In genomic region chr5:69414885-69415583, GRCh38 we compare ENCODE assay signal across 2 cellular contexts.
TF ChIP-seq lines count a peak whose summit lies in the region.

TSS of gene MARVELD2 (plus strand) at chr5:69415116. CDS start at chr5:69419386, 4,270 bp downstream.

TF ChIP-seq in A549, 52 proteins besides CTCF, POLR2A, EP300 and RAD21 (continued from another document):
- TF ChIP-seq REST (IDR thresholded peaks at IDR 0.05) (no peak), PHF8 (IDR thresholded peaks at IDR 0.05; ENCODE audit: borderline replicate concordance, low read depth) (peak; percentile 61), CBX2 (IDR thresholded peaks at IDR 0.05; ENCODE audit: borderline replicate concordance, low read depth) (no peak), CBX8 (IDR thresholded peaks at IDR 0.05) (no peak), EHMT2 (IDR thresholded peaks at IDR 0.05; ENCODE audit: low read depth) (no peak), CHD4 (IDR thresholded peaks at IDR 0.05; ENCODE audit: borderline replicate concordance) (no peak), BCL3 (IDR thresholded peaks at IDR 0.05) (0 out of 3 replicates have a peak, but pooled peaks have one; percentile 24), RNF2 (IDR thresholded peaks at IDR 0.05; ENCODE audit: borderline replicate concordance, low read depth) (no peak), MAZ (IDR thresholded peaks at IDR 0.05; ENCODE audit: borderline replicate concordance, low read depth, low read length) (no peak), SREBF2 (IDR thresholded peaks at IDR 0.05) (no peak), EHF (CRISPR knock-in tag; IDR thresholded peaks at IDR 0.05) (no peak), ZSCAN20 (CRISPR knock-in tag; IDR thresholded peaks at IDR 0.05) (no peak), MYC (IDR thresholded peaks at IDR 0.05; ENCODE audit: borderline replicate concordance, low read length) (0 out of 2 replicates have a peak, but pooled peaks have one; percentile 17)

TF ChIP-seq in WTC11, 78 proteins besides CTCF, POLR2A, EP300 and RAD21 (continued from another document and continues in another):
- TF ChIP-seq ARID4B (CRISPR knock-in tag; IDR thresholded peaks at IDR 0.05; ENCODE audit: borderline replicate concordance) (peak; percentile 33; the same call in 1 of the 2 replicates), ESRRA (CRISPR knock-in tag; IDR thresholded peaks at IDR 0.05; ENCODE audit: borderline replicate concordance) (no peak), JAZF1 (CRISPR knock-in tag; IDR thresholded peaks at IDR 0.05) (no peak), ZBTB43 (CRISPR knock-in tag; IDR thresholded peaks at IDR 0.05) (peak; percentile 52; the same call in 1 of the 2 replicates), PRDM15 (CRISPR knock-in tag; IDR thresholded peaks at IDR 0.05) (no peak), IRF2 (CRISPR knock-in tag; IDR thresholded peaks at IDR 0.05; ENCODE audit: borderline replicate concordance, low read depth) (no peak), ZSCAN18 (CRISPR knock-in tag; IDR thresholded peaks at IDR 0.05) (no peak), TCF7 (CRISPR knock-in tag; IDR thresholded peaks at IDR 0.05; ENCODE audit: low read depth) (no peak), USF1 (CRISPR knock-in tag; IDR thresholded peaks at IDR 0.05) (peak; percentile 96), ZNF532 (CRISPR knock-in tag; IDR thresholded peaks at IDR 0.05; ENCODE audit: borderline replicate concordance) (no peak), E2F5 (CRISPR knock-in tag; IDR thresholded peaks at IDR 0.05) (peak; percentile 90), HMGXB4 (CRISPR knock-in tag; IDR thresholded peaks at IDR 0.05) (peak; percentile 95; the same call in 1 of the 2 replicates), PRRX2 (CRISPR knock-in tag; IDR thresholded peaks at IDR 0.05) (0 out of 2 replicates have a peak, but pooled peaks have one; percentile 66), ATF1 (CRISPR knock-in tag; IDR thresholded peaks at IDR 0.05) (peak; percentile 86), TEAD1 (CRISPR knock-in tag; IDR thresholded peaks at IDR 0.05) (peak; percentile 87), STAT6 (CRISPR knock-in tag; conservative IDR thresholded peaks at IDR 0.05; ENCODE audit: low read depth) (no peak), ZNF416 (CRISPR knock-in tag; IDR thresholded peaks at IDR 0.05) (no peak), SMAD3 (CRISPR knock-in tag; IDR thresholded peaks at IDR 0.05; ENCODE audit: borderline replicate concordance) (no peak), ZNF425 (CRISPR knock-in tag; conservative IDR thresholded peaks at IDR 0.05) (no peak)
